Comparison of ENCODE assay signal across 25 cellular contexts in genomic region chr6:38062066-38062465, GRCh38.
"Had no signal": no experiment of that assay in that cellular context is flagged by ENCODE, and none has a peak within 500 bp of the region (broad histone marks: within the 10 kb centered on the region; RNA-seq: fewer than 3 reads in every experiment).

No MANE protein-coding gene starts in this region.

- H3K4me3 Mint-ChIP-seq: dendritic cell treated with granulocyte-macrophage colony-stimulating factor and Interleukin-4, amounts not matched to agents 40 ng/mL and 50 ng/mL, for 4 days; effector memory CD8-positive, alpha-beta T cell; endodermal cell had no signal

- H3K27me3 Mint-ChIP-seq: dendritic cell treated with granulocyte-macrophage colony-stimulating factor and Interleukin-4, amounts not matched to agents 40 ng/mL and 50 ng/mL, for 4 days; effector memory CD8-positive, alpha-beta T cell had no signal

- H3K4me3 ChIP-seq: colonic mucosa, coronary artery, dorsolateral prefrontal cortex, esophagus muscularis mucosa, esophagus squamous epithelium, gastrocnemius medialis, gastroesophageal sphincter, heart left ventricle, heart right ventricle had no signal

- H3K9me3 ChIP-seq: colonic mucosa, esophagus muscularis mucosa, esophagus squamous epithelium, gastrocnemius medialis, gastroesophageal sphincter, heart left ventricle, heart right ventricle had no signal

- H3K4me1 ChIP-seq: colonic mucosa had no signal

- H3K27ac Mint-ChIP-seq: dendritic cell treated with granulocyte-macrophage colony-stimulating factor and Interleukin-4, amounts not matched to agents 40 ng/mL and 50 ng/mL, for 4 days; endodermal cell had no signal

- H3K27ac ChIP-seq: colonic mucosa, coronary artery, dorsolateral prefrontal cortex, epithelial cell of prostate, esophagus muscularis mucosa, esophagus squamous epithelium, foreskin keratinocyte, gastrocnemius medialis, gastroesophageal sphincter, heart left ventricle, heart right ventricle had no signal

- ATAC-seq: effector memory CD8-positive, alpha-beta T cell; esophagus mucosa; foreskin keratinocyte; gastrocnemius medialis; gastroesophageal sphincter; heart left ventricle; heart right ventricle had no signal

- H3K9me3 Mint-ChIP-seq: dendritic cell treated with granulocyte-macrophage colony-stimulating factor and Interleukin-4, amounts not matched to agents 40 ng/mL and 50 ng/mL, for 4 days; effector memory CD8-positive, alpha-beta T cell; endodermal cell had no signal

- H3K27me3 ChIP-seq: colonic mucosa, dorsolateral prefrontal cortex, esophagus muscularis mucosa, esophagus squamous epithelium, foreskin keratinocyte, gastrocnemius medialis, gastroesophageal sphincter, heart left ventricle, heart right ventricle had no signal

- H3K36me3 ChIP-seq: colonic mucosa had no signal

- DNase-seq: colonic mucosa; cortex of kidney; dermis blood vessel endothelial cell; dorsolateral prefrontal cortex; effector CD4-positive, alpha-beta T cell; effector CD8-positive, alpha-beta T cell; effector memory CD4-positive, alpha-beta T cell; effector memory CD8-positive, alpha-beta T cell; endodermal cell; erythroblast; esophagus squamous epithelium; foreskin fibroblast; foreskin keratinocyte; foreskin melanocyte; gastrocnemius medialis; glutamatergic neuron; head of caudate nucleus; heart left ventricle; heart right ventricle had no signal
